In genomic region chr4:80253510-80253909, GRCh38 we compare ENCODE assay signal across 16 cellular contexts. TPM values are rescaled to one million over a fixed set of nuclear protein-coding genes. Genes with fewer than 3 reads are reported as not detected.
"Had no signal": no experiment of that assay in that cellular context is flagged by ENCODE, and none has a peak within 500 bp of the region (broad histone marks: within the 10 kb centered on the region; RNA-seq: fewer than 3 reads in every experiment).

No MANE protein-coding gene starts in this region.

- H3K9me3 Mint-ChIP-seq: activated naive CD4-positive, alpha-beta T cell treated with anti-CD3 and anti-CD28 coated beads for 36 hours; activated T-helper 17 cell treated with anti-CD3 and anti-CD28 coated beads, Interleukin-2, amount 50 U/mL, for 72 hours; naive B cell had no signal

- H3K4me3 ChIP-seq: lower lobe of right lung, stomach, thoracic aorta had no signal

- H3K36me3 ChIP-seq: lower lobe of right lung, stomach, thoracic aorta, WERI-Rb-1 had no signal

- DNase-seq: activated CD4-positive, alpha-beta T cell treated with anti-CD3 and anti-CD28 coated beads for 48 hours; activated CD8-positive, alpha-beta memory T cell treated with anti-CD3 and anti-CD28 coated beads for 24 hours; activated naive CD4-positive, alpha-beta T cell treated with anti-CD3 and anti-CD28 coated beads for 36 hours; cortex of kidney; glutamatergic neuron; lower lobe of right lung; midbrain; naive B cell; retina; small intestine; stomach; WERI-Rb-1 had no signal

- H3K9me3 ChIP-seq: lower lobe of right lung, stomach, thoracic aorta had no signal

- H3K36me3 Mint-ChIP-seq: naive B cell had no signal

- H3K27ac ChIP-seq: lower lobe of right lung, stomach, thoracic aorta, WERI-Rb-1 had no signal

- H3K4me1 ChIP-seq: lower lobe of right lung, stomach had no signal

- H3K27ac Mint-ChIP-seq: activated naive CD4-positive, alpha-beta T cell treated with anti-CD3 and anti-CD28 coated beads for 36 hours; activated T-helper 17 cell treated with anti-CD3 and anti-CD28 coated beads, Interleukin-2, amount 50 U/mL, for 72 hours; naive B cell had no signal

- H3K4me3 Mint-ChIP-seq: activated naive CD4-positive, alpha-beta T cell treated with anti-CD3 and anti-CD28 coated beads for 36 hours; activated T-helper 17 cell treated with anti-CD3 and anti-CD28 coated beads, Interleukin-2, amount 50 U/mL, for 72 hours; naive B cell had no signal

- ATAC-seq: activated T-helper 17 cell treated with anti-CD3 and anti-CD28 coated beads, Interleukin-2, amount 50 U/mL, for 72 hours; esophagus mucosa; lower lobe of right lung had no signal

- FAIRE-seq: small intestine, urothelium cell line had no signal

- H3K4me1 Mint-ChIP-seq: activated T-helper 17 cell treated with anti-CD3 and anti-CD28 coated beads, Interleukin-2, amount 50 U/mL, for 72 hours; naive B cell had no signal

RNA-seq across cellular contexts. Expression of gene FGF5, which starts 13.0 kb away (rescaled TPM):
- total RNA-seq: activated naive CD4-positive, alpha-beta T cell treated with anti-CD3 and anti-CD28 coated beads for 36 hours; activated T-helper 17 cell treated with anti-CD3 and anti-CD28 coated beads, Interleukin-2, amount 50 U/mL, for 72 hours; esophagus mucosa; lower lobe of right lung; thoracic aorta had no signal
- polyA plus RNA-seq: stomach had no signal
